Comparison of ENCODE assay signal across 11 cellular contexts in the genomic region with DNA sequence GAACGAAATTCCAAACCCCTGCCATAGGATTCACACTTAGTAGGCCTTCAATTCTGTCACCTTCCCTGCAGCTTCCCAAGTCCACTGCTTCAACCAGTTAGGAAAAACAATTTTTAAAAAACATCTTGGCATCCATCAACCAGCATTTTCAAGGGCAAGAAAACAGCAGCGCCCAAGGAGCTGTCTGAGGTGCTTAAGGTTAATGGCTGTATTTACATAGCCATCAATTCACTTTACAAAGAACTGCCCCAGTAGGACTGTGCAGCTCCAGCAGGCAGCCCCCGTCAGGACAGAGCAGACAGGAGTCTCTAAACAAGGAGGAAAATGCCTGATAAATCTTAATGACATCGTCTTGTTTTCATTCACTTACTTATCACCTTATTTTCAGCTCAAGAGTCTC. TPM values are rescaled to one million over a fixed set of nuclear protein-coding genes. Genes with fewer than 3 reads are reported as not detected.
A peak's percentile ranks its signal among the peaks of the same experiment; 100 is the strongest.
DNase-seq lines count a peak whose midpoint lies in the region; TF ChIP-seq lines count a peak whose summit lies in the region.
"Had no signal": no experiment of that assay in that cellular context is flagged by ENCODE, and none has a peak within 500 bp of the region (broad histone marks: within the 10 kb centered on the region; RNA-seq: fewer than 3 reads in every experiment).

No MANE protein-coding gene starts in this region.

- TF ChIP-seq CTCF in cardiac fibroblast (IDR thresholded peaks at IDR 0.05; ENCODE audit: low read depth, low read length) = no peak

- DNase-seq in EH (ENCODE audit: low read depth) (peak; percentile 41), M059J (ENCODE audit: low read depth) (peak; percentile 1), cardiac fibroblast (ENCODE audit: low read depth in 2 of 2) (peak; percentile 34 to 35), kidney tubule cell (ENCODE audit: low spot score) (peak; percentile 32), OCI-M1 (lab: John Stamatoyannopoulos, UW) (no peak), MV-4-11 (lab: John Stamatoyannopoulos, UW) (no peak), cerebellar nuclear complex (lab: John Stamatoyannopoulos, UW) (no peak), NCI-H1092 (lab: John Stamatoyannopoulos, UW) (no peak)
- DNase-seq: activated CD8-positive, alpha-beta memory T cell treated with anti-CD3 and anti-CD28 coated beads, Interleukin-2, amount 50 U/mL, for 4 hours; CD4-positive, CD25-positive, alpha-beta regulatory T cell had no signal

- no peak overlapping the region for H3K4me3 ChIP-seq in cardiac fibroblast (replicated peaks in 1 of 2; ENCODE audit: low read depth in 2 of 2, low read length in 2 of 2)
- H3K4me3 ChIP-seq: adrenal gland had no signal

RNA-seq across cellular contexts. Expression of a gene that starts 13.3 kb away (rescaled TPM):
- not detected in 2 replicates for total RNA-seq in M059J (2014; rRNA removed; shearing (Covaris generic))
- total RNA-seq: CD4-positive, CD25-positive, alpha-beta regulatory T cell had no signal

Comparison
In these comparisons a context has a peak if more than half of its experiments do, and no peak if none do; other contexts are left out.
1. DNase-seq: peak in EH (single experiment), M059J (single experiment), cardiac fibroblast (2 of 2) and kidney tubule cell (single experiment); none in OCI-M1 (single experiment), MV-4-11 (single experiment), cerebellar nuclear complex (0 of 2) and NCI-H1092 (single experiment).